Comparison of ENCODE assay signal across 8 cellular contexts in the genomic region with DNA sequence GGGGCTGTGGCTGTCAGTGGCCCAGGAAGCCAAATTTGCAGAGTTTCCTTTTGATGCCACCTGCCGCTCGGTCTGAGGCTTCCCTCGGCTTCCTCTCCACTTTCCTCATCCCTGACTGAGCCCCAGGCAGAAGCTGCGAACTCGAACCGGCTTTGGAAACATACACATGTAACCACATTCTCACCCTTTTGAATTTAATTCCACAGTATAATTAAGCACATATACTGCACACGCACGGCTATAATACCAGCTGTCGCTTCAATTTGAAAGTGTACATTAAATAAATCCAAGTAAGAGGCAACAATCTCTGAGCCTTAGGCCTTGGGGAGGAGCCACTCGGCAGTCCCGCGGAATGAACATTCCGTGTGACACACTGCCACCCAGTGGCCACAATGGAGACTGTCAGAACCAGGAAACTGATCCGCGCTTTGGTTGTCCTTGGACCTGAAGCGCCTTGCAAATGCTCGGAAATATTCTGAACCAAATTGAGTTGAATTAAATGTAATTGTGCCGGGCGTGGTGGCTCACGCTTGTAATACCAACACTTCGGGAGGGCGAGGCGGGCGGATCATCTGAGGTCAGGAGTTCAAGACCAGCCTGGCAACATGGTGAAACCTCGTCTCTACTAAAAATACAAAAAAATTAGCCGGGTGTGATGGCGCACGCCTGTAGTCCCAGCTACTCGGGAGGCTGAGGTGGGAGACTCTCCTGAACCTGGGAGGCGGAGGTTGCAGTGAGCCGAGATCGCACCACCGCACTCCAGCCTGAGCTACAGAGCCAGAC.
DNase-seq lines count a peak whose midpoint lies in the region; ATAC-seq and TF ChIP-seq lines count a peak whose summit lies in the region.

No MANE protein-coding gene starts in this region.

- H3K36me3 ChIP-seq in WERI-Rb-1 (no peaks in the 10 kb centered on the region), mammary epithelial cell (ENCODE audit: insufficient read depth, low read length) (no peaks in the 10 kb centered on the region)

- intact Hi-C loops in mammary epithelial cell (cut with micrococcal nuclease), result loop anchor here (1.0 to 10.0 kb wide), 5 partner anchors 170 to 1819 kb away; no protein-coding TSS in a partner anchor

- no peaks in the 10 kb centered on the region for H4K20me1 ChIP-seq in mammary epithelial cell (ENCODE audit: insufficient read depth, low read length)

- peak overlapping the region; percentile 89 for H2AFZ ChIP-seq in mammary epithelial cell (ENCODE audit: low read depth, low read length)

- BruUV-seq in mammary epithelial cell (replicated peaks; lab: Mats Ljungman, UMichigan), result no TSS peak

- CTCF ChIA-PET in mammary epithelial cell (lab: Charles Lee; ENCODE audit: low non-redundant PET), result interaction anchor here (0.6 kb wide), 1 partner anchor 455 kb away, joined by 6 read pairs; no protein-coding TSS in a partner anchor

- no peak overlapping the region for H3K9ac ChIP-seq in mammary epithelial cell (ENCODE audit: insufficient read depth, low read length)

- dilution Hi-C loops in mammary epithelial cell (cut with HindIII; ENCODE audit: low sequenced_read_pairs), result no loop called here

- 22% methylated on average over 28 of the region's 33 CpGs for WGBS in mammary epithelial cell (ENCODE audit: low coverage, missing lambda C conversion rate)

- DNase-seq in ACHN, result peak; percentile 85
- DNase-seq in NCI-H2107 (lab: John Stamatoyannopoulos, UW), result peak; percentile 81
- peak; percentile 76 for DNase-seq in WERI-Rb-1
- DNase-seq in mammary epithelial cell, result peak; percentile 64
- DNase-seq in inferior parietal cortex (ENCODE audit: extremely low spot score), result peak; percentile 94
- DNase-seq in stimulated activated CD4-positive, alpha-beta T cell treated with anti-CD3 and anti-CD28 coated beads, Interleukin-12 subunit alpha, Interleukin-12 subunit beta, amount 100 ng/mL, for 4 hours, result peak; percentile 76

- H3K27me3 ChIP-seq in WERI-Rb-1 (ENCODE audit: insufficient read depth, low read depth, severe bottlenecking) (no peaks in the 10 kb centered on the region), mammary epithelial cell (ENCODE audit: insufficient read depth, low read length) (no peaks in the 10 kb centered on the region)

- H3K4me3 ChIP-seq in WERI-Rb-1 (ENCODE audit: low read depth, low read length) (peak overlapping the region; percentile 41), mammary epithelial cell (replicated peaks in 1 of 3; ENCODE audit: insufficient read depth in 1 of 3, low read depth in 2 of 3, low read length in 3 of 3) (peak overlapping the region; percentile 36 to 45 (median 39))

- H3K4me2 ChIP-seq in mammary epithelial cell (ENCODE audit: insufficient read depth, low read depth, low read length), result peak overlapping the region; percentile 82

- H3K9me3 ChIP-seq in WERI-Rb-1 (ENCODE audit: severe bottlenecking) (no peaks in the 10 kb centered on the region), mammary epithelial cell (replicated peaks; ENCODE audit: insufficient read depth, low read length) (no peaks in the 10 kb centered on the region)

- ATAC-seq in GM18858 (IDR thresholded peaks at IDR 0.05; ENCODE audit: unreplicated experiment) (peak; percentile 85), HG03095 (IDR thresholded peaks at IDR 0.05; ENCODE audit: unreplicated experiment) (peak; percentile 91)

- H3K79me2 ChIP-seq in mammary epithelial cell (ENCODE audit: insufficient read depth, low read length), result no peaks in the 10 kb centered on the region

- in situ Hi-C loops in ACHN (cut with HindIII; ENCODE audit: low pct_ligation_motif_present, low pct_unique_long_range_greater_than_20kb, low sequenced_read_pairs), result no loop called here
- in situ Hi-C loops in mammary epithelial cell (cut with MboI; ENCODE audit: low sequenced_read_pairs in 2 of 2), result loop anchor here (25.0 kb wide), 2 partner anchors 1260 to 1410 kb away; no protein-coding TSS in a partner anchor

- H3K27ac ChIP-seq in WERI-Rb-1 (no peak overlapping the region), mammary epithelial cell (ENCODE audit: insufficient read depth, low read depth, low read length) (no peak overlapping the region)

- TF ChIP-seq CTCF in WERI-Rb-1 (IDR thresholded peaks at IDR 0.05; ENCODE audit: low read depth, low read length), result peak; percentile 78
- peak; percentile 80 to 81 for TF ChIP-seq CTCF in mammary epithelial cell (conservative IDR thresholded peaks at IDR 0.05 in 1 of 2, IDR thresholded peaks at IDR 0.05 in 1 of 2; ENCODE audit: extremely low read depth in 1 of 2, insufficient read depth in 1 of 2, low read depth in 1 of 2, low read length in 2 of 2)

- H3K4me1 ChIP-seq in mammary epithelial cell (ENCODE audit: insufficient read depth, low read length), result peaks cover 17% of the 10 kb centered on the region
